Comparison of ENCODE assay signal across 9 cellular contexts in the genomic region with DNA sequence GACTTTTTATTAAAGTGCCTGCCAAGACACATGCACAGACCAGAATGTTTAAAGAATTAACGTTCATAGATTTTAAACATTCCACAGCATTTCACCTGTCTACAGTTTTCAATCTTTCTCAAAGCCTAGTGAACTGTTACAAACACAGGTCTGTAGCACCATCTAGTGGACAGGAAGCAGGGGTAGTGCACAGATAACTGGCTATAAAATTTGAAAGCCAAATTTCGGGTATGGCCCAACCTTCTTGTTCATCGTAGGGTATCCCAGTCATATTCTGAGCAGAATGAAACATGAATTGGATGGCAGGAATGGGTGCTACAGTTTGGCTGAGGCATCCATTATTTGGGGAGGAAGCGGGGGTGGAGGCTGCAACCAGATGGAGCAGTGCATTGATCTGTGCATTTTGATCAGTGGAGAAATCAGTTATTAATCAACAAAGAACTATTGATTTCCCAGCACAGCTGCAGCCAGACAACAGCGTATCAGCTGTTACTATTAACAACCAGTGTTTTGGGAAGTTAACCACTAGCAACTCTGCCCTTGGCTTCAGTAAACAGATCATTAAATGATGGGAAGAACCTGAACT. TPM values are rescaled to one million over a fixed set of nuclear protein-coding genes. Genes with fewer than 3 reads are reported as not detected.
DNase-seq lines count a peak whose midpoint lies in the region; ATAC-seq and TF ChIP-seq lines count a peak whose summit lies in the region.
"Had no signal": no experiment of that assay in that cellular context is flagged by ENCODE, and none has a peak within 500 bp of the region (broad histone marks: within the 10 kb centered on the region; RNA-seq: fewer than 3 reads in every experiment).

No MANE protein-coding gene starts in this region.

- no peaks in the 10 kb centered on the region for H3K36me3 ChIP-seq in H7 (replicated peaks; ENCODE audit: control insufficient read depth, insufficient read depth, low read length)
- no peaks in the 10 kb centered on the region for H3K36me3 ChIP-seq in KMS-11 (ENCODE audit: insufficient read depth)
- no peaks in the 10 kb centered on the region for H3K36me3 ChIP-seq in Panc1 (ENCODE audit: control insufficient read depth, insufficient read depth, low read length)
- H3K36me3 ChIP-seq in MG63: no peaks in the 10 kb centered on the region
- H3K36me3 ChIP-seq: SJSA1 had no signal

- BruUV-seq in Panc1 (replicated peaks; lab: Mats Ljungman, UMichigan): no TSS peak

- CTCF ChIA-PET in AG04450 (lab: Charles Lee): interaction anchor here (0.6 to 6.1 kb wide), 21 partner anchors 8 to 793 kb away, joined by 3 to 68 read pairs (median 3); no protein-coding TSS in a partner anchor
- CTCF ChIA-PET in Panc1 (lab: Charles Lee): interaction anchor here (0.7 to 0.8 kb wide), 2 partner anchors 362 to 792 kb away, joined by 4 to 8 read pairs; no protein-coding TSS in a partner anchor

- H3K4me2 ChIP-seq in KMS-11: no peak overlapping the region

- peaks cover 28 to 47% of the 10 kb centered on the region in 2 donors for H3K27me3 Mint-ChIP-seq in effector memory CD8-positive, alpha-beta T cell
- H3K27me3 Mint-ChIP-seq in mesothelial cell of epicardium (ENCODE audit: low read depth): peaks cover 4% of the 10 kb centered on the region

- in situ Hi-C loops in Panc1 (cut with HindIII; ENCODE audit: low pct_unique_long_range_greater_than_20kb, low sequenced_read_pairs): no loop called here

- H3K4me1 ChIP-seq in KMS-11 (ENCODE audit: low read depth, poor library complexity, severe bottlenecking): no peaks in the 10 kb centered on the region
- no peaks in the 10 kb centered on the region for H3K4me1 ChIP-seq in Panc1 (ENCODE audit: control insufficient read depth, insufficient read depth, low read length)
- H3K4me1 ChIP-seq: SJSA1 had no signal

- H3K79me2 ChIP-seq in KMS-11 (ENCODE audit: insufficient read depth, low read depth): no peaks in the 10 kb centered on the region

- no peak for DNase-seq in AG04450 (ENCODE audit: low read depth, low spot score)
- DNase-seq in GM04504 (ENCODE audit: low read depth): peak; percentile 21
- DNase-seq in H7: peak; percentile 21
- peak; percentile 27 for DNase-seq in Panc1 (ENCODE audit: low read depth, low spot score)
- peak in 2 of 3 experiments; percentile 1 to 9 for DNase-seq in effector memory CD8-positive, alpha-beta T cell
- DNase-seq in mesothelial cell of epicardium (ENCODE audit: low spot score in 2 of 2, unreplicated experiment in 2 of 2): no peak
- DNase-seq in MG63: no peak

- no peak overlapping the region for H2AFZ ChIP-seq in KMS-11 (ENCODE audit: low read depth)

- H3K27me3 ChIP-seq in AG04450 (ENCODE audit: control insufficient read depth, insufficient read depth, low read length): no peaks in the 10 kb centered on the region
- no peaks in the 10 kb centered on the region for H3K27me3 ChIP-seq in H7 (ENCODE audit: control insufficient read depth, insufficient read depth, low read length)
- no peaks in the 10 kb centered on the region for H3K27me3 ChIP-seq in KMS-11 (ENCODE audit: insufficient read depth, low read depth)
- H3K27me3 ChIP-seq in Panc1 (ENCODE audit: control insufficient read depth, insufficient read depth, low read length): no peaks in the 10 kb centered on the region
- H3K27me3 ChIP-seq in MG63: no peaks in the 10 kb centered on the region
- H3K27me3 ChIP-seq: SJSA1 had no signal

- H3K4me3 Mint-ChIP-seq in effector memory CD8-positive, alpha-beta T cell: no peak overlapping the region
- H3K4me3 Mint-ChIP-seq in mesothelial cell of epicardium: no peak overlapping the region

- H3K9me3 ChIP-seq in AG04450 (ENCODE audit: control insufficient read depth, insufficient read depth, low read length): no peaks in the 10 kb centered on the region
- H3K9me3 ChIP-seq in Panc1 (ENCODE audit: control insufficient read depth, insufficient read depth, low read depth, low read length): no peaks in the 10 kb centered on the region
- H3K9me3 ChIP-seq in MG63: no peaks in the 10 kb centered on the region
- H3K9me3 ChIP-seq: SJSA1 had no signal

- H4K20me1 ChIP-seq in KMS-11 (ENCODE audit: insufficient read depth): no peaks in the 10 kb centered on the region

- H3K9ac ChIP-seq in KMS-11: no peak overlapping the region

- H3K27ac Mint-ChIP-seq in effector memory CD8-positive, alpha-beta T cell: no peak overlapping the region
- no peak overlapping the region for H3K27ac Mint-ChIP-seq in mesothelial cell of epicardium

- intact Hi-C loops in Panc1 (cut with micrococcal nuclease; ENCODE audit: unreplicated experiment): loop anchor here (2.0 to 10.0 kb wide), 6 partner anchors 121 to 701 kb away; no protein-coding TSS in a partner anchor

- no peaks in the 10 kb centered on the region for H3K4me1 Mint-ChIP-seq in effector memory CD8-positive, alpha-beta T cell (ENCODE audit: low read depth in 2 of 2)
- peaks cover 11% of the 10 kb centered on the region for H3K4me1 Mint-ChIP-seq in mesothelial cell of epicardium

- TF ChIP-seq CTCF in AG04450 (IDR thresholded peaks at IDR 0.05; ENCODE audit: low read depth, low read length) (peak; percentile 84), KMS-11 (conservative IDR thresholded peaks at IDR 0.05; ENCODE audit: low read depth, low read length) (peak; percentile 84), Panc1 (IDR thresholded peaks at IDR 0.05) (peak; percentile 84), mesothelial cell of epicardium (IDR thresholded peaks at IDR 0.05; ENCODE audit: unreplicated experiment) (peak; percentile 62)

- no peaks in the 10 kb centered on the region for H3K9me3 Mint-ChIP-seq in effector memory CD8-positive, alpha-beta T cell
- peaks cover 13% of the 10 kb centered on the region for H3K9me3 Mint-ChIP-seq in mesothelial cell of epicardium

- H3K27ac ChIP-seq in AG04450 (ENCODE audit: low read depth, low read length) (no peak overlapping the region), KMS-11 (no peak overlapping the region), Panc1 (ENCODE audit: low read length) (no peak overlapping the region)
- H3K27ac ChIP-seq: SJSA1 had no signal

- no peaks in the 10 kb centered on the region for H3K36me3 Mint-ChIP-seq in effector memory CD8-positive, alpha-beta T cell (ENCODE audit: insufficient read depth)
- H3K36me3 Mint-ChIP-seq in mesothelial cell of epicardium: no peaks in the 10 kb centered on the region

- H3K4me3 ChIP-seq in AG04450 (ENCODE audit: low read depth, low read length): no peak overlapping the region
- no peak overlapping the region for H3K4me3 ChIP-seq in H7 (ENCODE audit: insufficient read depth, low read depth, low read length)
- H3K4me3 ChIP-seq in KMS-11 (IDR thresholded peaks at IDR 0.05; ENCODE audit: insufficient read depth, low read depth, low read length): no peak overlapping the region
- no peak overlapping the region for H3K4me3 ChIP-seq in Panc1 (ENCODE audit: low read depth in 2 of 2, low read length in 2 of 2)
- no peak overlapping the region for H3K4me3 ChIP-seq in MG63
- H3K4me3 ChIP-seq: SJSA1 had no signal

- POLR2A ChIA-PET in AG04450 (lab: Yijun Ruan, JAX): no interaction called here
- POLR2A ChIA-PET in Panc1 (lab: Charles Lee): no interaction called here

- ATAC-seq in Panc1: peak; percentile 95
- ATAC-seq in effector memory CD8-positive, alpha-beta T cell (replicated peaks): peak; percentile 63

RNA-seq across cellular contexts. Expression of a gene that starts 56.1 kb away (rescaled TPM):
- 0.04 and 0.11 TPM in 2 replicates for polyA plus RNA-seq in AG04450 (2011; rRNA removed)
- not detected in 2 replicates for polyA minus RNA-seq in AG04450 (2011; rRNA and poly(A)+ RNA removed)
- 0.18 and 0.28 TPM in 2 replicates for total RNA-seq in H7 (2014; rRNA removed; shearing (Covaris generic))
- total RNA-seq in Panc1 (2021; ENCODE audit: unreplicated experiment) (0.05 TPM), mesothelial cell of epicardium (0.04 TPM in 1 of 3 replicates, not detected in the others)
- polyA plus RNA-seq in Panc1 (2012; ENCODE audit: insufficient read length): 0.07 TPM
- not detected in 2 replicates for total RNA-seq in MG63 (2014; rRNA removed; shearing (Covaris generic); ENCODE audit: low replicate concordance)
- total RNA-seq: SJSA1 had no signal

Comparison
In these comparisons a context has a peak if more than half of its experiments do, and no peak if none do; other contexts are left out.
1. DNase-seq: peak in GM04504 (single experiment), H7 (single experiment), Panc1 (single experiment) and effector memory CD8-positive, alpha-beta T cell (2 of 3); none in AG04450 (single experiment), mesothelial cell of epicardium (0 of 2) and MG63 (single experiment).
2. Peak in every context shown above with its lines, with median percentiles within 50 percentile points of each other: CTCF ChIP-seq.